14 cellular contexts compared by ENCODE assay signal in genomic region chr2:70068119-70068518, GRCh38. TPM values are rescaled to one million over a fixed set of nuclear protein-coding genes. Genes with fewer than 3 reads are reported as not detected.
A peak's percentile ranks its signal among the peaks of the same experiment; 100 is the strongest.
DNase-seq lines count a peak whose midpoint lies in the region; ATAC-seq and TF ChIP-seq lines count a peak whose summit lies in the region.
"Had no signal": no experiment of that assay in that cellular context is flagged by ENCODE, and none has a peak within 500 bp of the region (broad histone marks: within the 10 kb centered on the region; RNA-seq: fewer than 3 reads in every experiment).

No MANE protein-coding gene starts in this region.

- CTCF ChIA-PET in activated CD4-positive, alpha-beta T cell treated with anti-CD3 and anti-CD28 coated beads, Interleukin-2, amount 10 ng/mL, durations not matched to agents 7 days and 5 days (lab: Charles Lee), result interaction anchor here (0.7 to 2.2 kb wide), 8 partner anchors 14 to 148 kb away, joined by 3 to 15 read pairs (median 4); partner anchors contain the start of gene PCBP1

- H3K27ac Mint-ChIP-seq in activated CD4-positive, alpha-beta T cell treated with anti-CD3 and anti-CD28 coated beads, Interleukin-2, amount 10 ng/mL, durations not matched to agents 7 days and 5 days, result peak overlapping the region; percentile 93
- peak overlapping the region; percentile 93 for H3K27ac Mint-ChIP-seq in activated naive CD8-positive, alpha-beta T cell treated with anti-CD3 and anti-CD28 coated beads, Interleukin-2, amount 50 U/mL, for 24 hours

- H3K4me3 Mint-ChIP-seq in activated CD4-positive, alpha-beta T cell treated with anti-CD3 and anti-CD28 coated beads, Interleukin-2, amount 10 ng/mL, durations not matched to agents 7 days and 5 days, result peak overlapping the region; percentile 31
- peak overlapping the region; percentile 7 for H3K4me3 Mint-ChIP-seq in activated naive CD8-positive, alpha-beta T cell treated with anti-CD3 and anti-CD28 coated beads, Interleukin-2, amount 50 U/mL, for 24 hours

- no peak overlapping the region for H2AK5ac ChIP-seq in mesenchymal stem cell (ENCODE audit: low read length, severe bottlenecking)

- no peak overlapping the region for H3K18ac ChIP-seq in mesenchymal stem cell (ENCODE audit: low read depth in 1 of 2, low read length in 2 of 2)

- H2BK12ac ChIP-seq in mesenchymal stem cell (ENCODE audit: low read length in 2 of 2), result no peak overlapping the region

- peaks cover 30% of the 10 kb centered on the region for H3K36me3 Mint-ChIP-seq in activated CD4-positive, alpha-beta T cell treated with anti-CD3 and anti-CD28 coated beads, Interleukin-2, amount 10 ng/mL, durations not matched to agents 7 days and 5 days (ENCODE audit: low read depth)
- H3K36me3 Mint-ChIP-seq in activated naive CD8-positive, alpha-beta T cell treated with anti-CD3 and anti-CD28 coated beads, Interleukin-2, amount 50 U/mL, for 24 hours (ENCODE audit: low read depth), result peaks cover 30% of the 10 kb centered on the region

- H3K23ac ChIP-seq in mesenchymal stem cell (ENCODE audit: low read length in 2 of 2), result no peak overlapping the region

- no peak overlapping the region for H2BK15ac ChIP-seq in mesenchymal stem cell (ENCODE audit: low read depth, poor library complexity, severe bottlenecking)

- no peak overlapping the region for H3K4me2 ChIP-seq in mesenchymal stem cell (ENCODE audit: low read length, poor library complexity, severe bottlenecking)

- no peaks in the 10 kb centered on the region for H3K9me3 Mint-ChIP-seq in activated CD4-positive, alpha-beta T cell treated with anti-CD3 and anti-CD28 coated beads, Interleukin-2, amount 10 ng/mL, durations not matched to agents 7 days and 5 days
- no peaks in the 10 kb centered on the region for H3K9me3 Mint-ChIP-seq in activated naive CD8-positive, alpha-beta T cell treated with anti-CD3 and anti-CD28 coated beads, Interleukin-2, amount 50 U/mL, for 24 hours

- TF ChIP-seq CTCF in BE2C (IDR thresholded peaks at IDR 0.05; ENCODE audit: low read depth, low read length), result no peak

- no peaks in the 10 kb centered on the region for H3K9me3 ChIP-seq in mesenchymal stem cell (ENCODE audit: control insufficient read depth, low read length)
- no peaks in the 10 kb centered on the region for H3K9me3 ChIP-seq in thymus (ENCODE audit: control insufficient read depth)
- H3K9me3 ChIP-seq in BE2C, result no peaks in the 10 kb centered on the region

- DNase-seq in activated CD4-positive, alpha-beta T cell treated with anti-CD3 and anti-CD28 coated beads, Interleukin-2, amount 10 ng/mL, durations not matched to agents 7 days and 5 days, result no peak
- no peak for DNase-seq in activated CD4-positive, alpha-beta T cell treated with anti-CD3 and anti-CD28 coated beads for 1 hour
- no peak for DNase-seq in activated naive CD8-positive, alpha-beta T cell treated with anti-CD3 and anti-CD28 coated beads, Interleukin-2, amount 50 U/mL, for 24 hours
- DNase-seq in mesenchymal stem cell (no peak), BE2C (no peak), DMS153 (lab: John Stamatoyannopoulos, UW) (no peak)
- DNase-seq: amniotic stem cell, glutamatergic neuron, GOT3, NCI-H82, SHP77 treated with DMSO at 0.1 percent for 48 hours had no signal

- H3K79me1 ChIP-seq in mesenchymal stem cell (replicated peaks; ENCODE audit: low read length, poor library complexity, severe bottlenecking), result peaks cover 24% of the 10 kb centered on the region

- H3K14ac ChIP-seq in mesenchymal stem cell (ENCODE audit: low read length in 2 of 2), result no peak overlapping the region

- H4K91ac ChIP-seq in mesenchymal stem cell (ENCODE audit: low read length), result no peak overlapping the region

- H3K36me3 ChIP-seq in mesenchymal stem cell (ENCODE audit: control insufficient read depth in 1 of 2, insufficient read depth in 2 of 2, low read depth in 1 of 2, low read length in 2 of 2), result peaks cover 18 to 51% of the 10 kb centered on the region in 2 experiments
- H3K36me3 ChIP-seq in thymus (ENCODE audit: control insufficient read depth, insufficient read depth), result peaks cover 20% of the 10 kb centered on the region
- no peaks in the 10 kb centered on the region for H3K36me3 ChIP-seq in BE2C

- no peak overlapping the region for H2AFZ ChIP-seq in mesenchymal stem cell (ENCODE audit: low read depth, low read length)

- no peak overlapping the region for H2BK120ac ChIP-seq in mesenchymal stem cell (ENCODE audit: low read depth, low read length)

- no peak overlapping the region for H4K8ac ChIP-seq in mesenchymal stem cell (ENCODE audit: low read length)

- 100% methylated on average over 3 of the region's 3 CpGs for WGBS in mesenchymal stem cell
- WGBS in thymus, result 99% methylated on average over 3 of the region's 3 CpGs

- H3K4me1 ChIP-seq in mesenchymal stem cell (ENCODE audit: control insufficient read depth, insufficient read depth, low read depth, low read length) (peaks cover 6% of the 10 kb centered on the region), thymus (ENCODE audit: control insufficient read depth, insufficient read depth, low read length) (no peaks in the 10 kb centered on the region), BE2C (no peaks in the 10 kb centered on the region)

- H3K4me1 Mint-ChIP-seq in activated CD4-positive, alpha-beta T cell treated with anti-CD3 and anti-CD28 coated beads, Interleukin-2, amount 10 ng/mL, durations not matched to agents 7 days and 5 days, result peaks cover 43% of the 10 kb centered on the region
- peaks cover 46% of the 10 kb centered on the region for H3K4me1 Mint-ChIP-seq in activated naive CD8-positive, alpha-beta T cell treated with anti-CD3 and anti-CD28 coated beads, Interleukin-2, amount 50 U/mL, for 24 hours

- H3K27me3 Mint-ChIP-seq in activated CD4-positive, alpha-beta T cell treated with anti-CD3 and anti-CD28 coated beads, Interleukin-2, amount 10 ng/mL, durations not matched to agents 7 days and 5 days, result no peaks in the 10 kb centered on the region
- H3K27me3 Mint-ChIP-seq in activated naive CD8-positive, alpha-beta T cell treated with anti-CD3 and anti-CD28 coated beads, Interleukin-2, amount 50 U/mL, for 24 hours, result no peaks in the 10 kb centered on the region

- H3K4ac ChIP-seq in mesenchymal stem cell (ENCODE audit: low read depth in 1 of 2, low read length in 2 of 2), result no peak overlapping the region

- H3K27me3 ChIP-seq in mesenchymal stem cell (ENCODE audit: control insufficient read depth in 1 of 2, insufficient read depth in 1 of 2, low read length in 2 of 2) (no peaks in the 10 kb centered on the region), thymus (ENCODE audit: control insufficient read depth, insufficient read depth) (no peaks in the 10 kb centered on the region), BE2C (no peaks in the 10 kb centered on the region)

- H3K27ac ChIP-seq in mesenchymal stem cell (ENCODE audit: low read length, poor library complexity, severe bottlenecking), result no peak overlapping the region
- peak overlapping the region; percentile 60 for H3K27ac ChIP-seq in thymus (ENCODE audit: low read depth)

- peak overlapping the region; percentile 25 for H3K9ac ChIP-seq in mesenchymal stem cell (ENCODE audit: low read length)

- H3K4me3 ChIP-seq in mesenchymal stem cell (ENCODE audit: insufficient read depth in 1 of 2, low read depth in 1 of 2, low read length in 2 of 2) (no peak overlapping the region), thymus (ENCODE audit: low read length) (no peak overlapping the region), BE2C (ENCODE audit: low read depth, low read length) (no peak overlapping the region)

- POLR2A ChIA-PET in activated CD4-positive, alpha-beta T cell treated with anti-CD3 and anti-CD28 coated beads, Interleukin-2, amount 10 ng/mL, durations not matched to agents 7 days and 5 days (lab: Charles Lee), result interaction anchor here (0.5 to 1.2 kb wide), 3 partner anchors 154 to 223 kb away, joined by 3 to 4 read pairs (median 4); no protein-coding TSS in a partner anchor

- no peak for ATAC-seq in activated naive CD8-positive, alpha-beta T cell treated with anti-CD3 and anti-CD28 coated beads, Interleukin-2, amount 50 U/mL, for 24 hours
- no peak for ATAC-seq in HG02571 (IDR thresholded peaks at IDR 0.05; ENCODE audit: unreplicated experiment)
- ATAC-seq: left lobe of liver had no signal

- no peak overlapping the region for H2BK5ac ChIP-seq in mesenchymal stem cell (ENCODE audit: low read depth, low read length, poor library complexity, severe bottlenecking)

RNA-seq across cellular contexts. Expression of gene PCBP1, which starts 19.2 kb away (rescaled TPM):
- total RNA-seq in activated CD4-positive, alpha-beta T cell treated with anti-CD3 and anti-CD28 coated beads, Interleukin-2, amount 10 ng/mL, durations not matched to agents 7 days and 5 days, result 100 to 1,000 TPM; 527 to 544 TPM
- polyA plus RNA-seq in mesenchymal stem cell (2013, experiment 1 of 2), result 232 TPM
- 289 TPM for polyA plus RNA-seq in mesenchymal stem cell (2013, experiment 2 of 2)
- 361 TPM for polyA plus RNA-seq in thymus
- 374 TPM for polyA plus RNA-seq in BE2C (2012; ENCODE audit: insufficient read depth, insufficient read length, low read depth)
